ENCODE assay signal across 13 cellular contexts in the genomic region with DNA sequence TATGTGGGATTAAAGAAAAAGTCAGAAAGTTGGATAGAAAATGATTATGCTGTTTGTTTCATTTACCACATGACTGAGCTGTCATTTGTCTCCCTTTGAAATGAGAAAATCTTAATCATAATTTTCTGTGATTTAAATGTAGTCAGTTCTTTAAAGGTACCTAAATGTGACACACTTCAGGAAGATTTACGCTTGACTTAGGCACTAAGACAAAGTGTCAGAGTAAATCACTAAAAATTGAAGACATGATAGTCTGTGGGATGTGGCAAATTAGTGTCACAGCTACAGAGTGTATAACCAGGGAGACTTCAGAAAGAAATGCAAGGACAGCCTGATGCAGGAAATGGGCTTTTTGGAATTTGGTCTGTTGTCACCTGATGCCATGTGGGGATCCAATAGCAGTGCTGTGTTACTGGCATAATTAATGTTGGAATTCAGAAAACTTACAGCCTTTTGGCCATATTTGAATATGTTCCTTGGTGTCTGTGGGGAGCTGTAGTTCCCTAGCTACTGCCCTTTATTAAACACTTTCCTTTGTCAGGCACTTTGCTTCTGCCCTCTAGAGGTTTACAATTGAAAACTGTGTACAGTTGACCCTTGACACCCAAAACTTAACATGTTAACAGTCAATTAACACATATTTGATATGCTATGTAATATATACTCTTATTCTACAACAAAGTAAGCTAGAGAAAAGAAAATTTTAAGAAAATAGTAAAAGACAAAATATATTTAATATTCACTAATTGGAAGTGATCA.
DNase-seq lines count a peak whose midpoint lies in the region; ATAC-seq and TF ChIP-seq lines count a peak whose summit lies in the region.
"Had no signal": no experiment of that assay in that cellular context is flagged by ENCODE, and none has a peak within 500 bp of the region (broad histone marks: within the 10 kb centered on the region; RNA-seq: fewer than 3 reads in every experiment).

No MANE protein-coding gene starts in this region.

- H3K9me3 ChIP-seq in H9 (ENCODE audit: control insufficient read depth, low read depth, low read length) (no peaks in the 10 kb centered on the region), OCI-LY3 (ENCODE audit: insufficient read depth, low read length) (no peaks in the 10 kb centered on the region), liver (ENCODE audit: control insufficient read depth in 4 of 4, low read length in 3 of 4) (no peaks in the 10 kb centered on the region)
- H3K9me3 ChIP-seq: SK-N-SH, spleen had no signal

- no peak overlapping the region for H3K18ac ChIP-seq in H9 (ENCODE audit: insufficient read length, low read depth, low read length)

- H3K23me2 ChIP-seq in H9 (ENCODE audit: insufficient read length, low read depth, low read length, poor library complexity, severe bottlenecking), result no peaks in the 10 kb centered on the region

- H3K4me2 ChIP-seq in H9 (ENCODE audit: insufficient read depth, insufficient read length, low read length) (no peak overlapping the region), OCI-LY3 (ENCODE audit: low read length) (no peak overlapping the region)
- H3K4me2 ChIP-seq: SK-N-SH had no signal

- H3K4me3 ChIP-seq in GM12865 (ENCODE audit: low read depth, low read length), result no peak overlapping the region
- H3K4me3 ChIP-seq in OCI-LY3 (ENCODE audit: low read length), result no peak overlapping the region
- no peak overlapping the region for H3K4me3 ChIP-seq in liver (ENCODE audit: low read depth in 1 of 3, low read length in 3 of 3)
- H3K4me3 ChIP-seq in coronary artery, result no peak overlapping the region
- H3K4me3 ChIP-seq: spleen had no signal

- H3K4ac ChIP-seq in H9 (ENCODE audit: low read depth, low read length), result no peak overlapping the region

- no peak overlapping the region for H2BK120ac ChIP-seq in H9 (ENCODE audit: low read depth, low read length, poor library complexity, severe bottlenecking)

- no peak overlapping the region for H3K23ac ChIP-seq in H9 (ENCODE audit: insufficient read length, low read depth, low read length)

- peaks cover 6 to 37% (median 30%) of the 10 kb centered on the region in 3 experiments for H3K36me3 Mint-ChIP-seq in H9 (ENCODE audit: insufficient read depth in 1 of 3, low read depth in 3 of 3)
- peaks cover 20% of the 10 kb centered on the region for H3K36me3 Mint-ChIP-seq in activated CD8-positive, alpha-beta T cell treated with anti-CD3 and anti-CD28 coated beads for 36 hours (ENCODE audit: low read depth)

- no peak overlapping the region for H3T11ph ChIP-seq in H9 (ENCODE audit: low read length)

- H3K9ac ChIP-seq in H9 (ENCODE audit: extremely low read depth, insufficient read length, low read length) (no peak overlapping the region), OCI-LY3 (ENCODE audit: low read length) (no peak overlapping the region), liver (ENCODE audit: low read depth in 1 of 2, low read length in 2 of 2) (no peak overlapping the region)
- H3K9ac ChIP-seq: SK-N-SH had no signal

- H2BK15ac ChIP-seq in H9 (ENCODE audit: low read depth, low read length), result no peak overlapping the region

- H3K27ac Mint-ChIP-seq in H9, result peak overlapping the region in 1 of 3 experiments; percentile 38; a peak in 3 of 7 replicates
- no peak overlapping the region for H3K27ac Mint-ChIP-seq in activated CD8-positive, alpha-beta T cell treated with anti-CD3 and anti-CD28 coated beads for 36 hours

- no peaks in the 10 kb centered on the region for H3K27me3 Mint-ChIP-seq in H9 (ENCODE audit: low read depth)
- no peaks in the 10 kb centered on the region for H3K27me3 Mint-ChIP-seq in activated CD8-positive, alpha-beta T cell treated with anti-CD3 and anti-CD28 coated beads for 36 hours
- H3K27me3 Mint-ChIP-seq: effector memory CD8-positive, alpha-beta T cell had no signal

- no peak overlapping the region for H2AK5ac ChIP-seq in H9 (ENCODE audit: insufficient read length, low read length)

- H2BK12ac ChIP-seq in H9 (ENCODE audit: insufficient read length, low read depth, low read length), result no peak overlapping the region

- H4K8ac ChIP-seq in H9 (replicated peaks; ENCODE audit: insufficient read length, low read depth, low read length), result no peak overlapping the region

- H3K36me3 ChIP-seq in OCI-LY3 (replicated peaks; ENCODE audit: low read depth, low read length) (no peaks in the 10 kb centered on the region), liver (ENCODE audit: control insufficient read depth in 4 of 4, insufficient read depth in 3 of 4, low read depth in 1 of 4, low read length in 3 of 4) (no peaks in the 10 kb centered on the region)

- no peak overlapping the region for H2BK20ac ChIP-seq in H9 (ENCODE audit: low read depth, low read length, poor library complexity, severe bottlenecking)

- peaks cover 25 to 30% of the 10 kb centered on the region in 2 experiments for H3K4me1 Mint-ChIP-seq in H9
- peaks cover 2% of the 10 kb centered on the region for H3K4me1 Mint-ChIP-seq in activated CD8-positive, alpha-beta T cell treated with anti-CD3 and anti-CD28 coated beads for 36 hours (ENCODE audit: low read depth)

- no peaks in the 10 kb centered on the region for H3K27me3 ChIP-seq in H9 (ENCODE audit: insufficient read depth, low read length)
- no peaks in the 10 kb centered on the region for H3K27me3 ChIP-seq in OCI-LY3 (ENCODE audit: low read depth, low read length)
- H3K27me3 ChIP-seq in liver (ENCODE audit: control insufficient read depth in 4 of 4, insufficient read depth in 4 of 4, low read length in 3 of 4), result no peaks in the 10 kb centered on the region
- H3K27me3 ChIP-seq: spleen had no signal

- peak; percentile 6 for DNase-seq in GM12865 (ENCODE audit: low read depth)
- no peak for DNase-seq in H9
- DNase-seq in NCI-H510A (lab: John Stamatoyannopoulos, UW), result no peak
- DNase-seq in activated CD8-positive, alpha-beta T cell treated with anti-CD3 and anti-CD28 coated beads for 36 hours, result no peak
- DNase-seq in coronary artery (ENCODE audit: low spot score), result no peak
- DNase-seq: activated T-cell treated with anti-CD3 and anti-CD28 coated beads for 4 hours; effector memory CD8-positive, alpha-beta T cell; IMR-90; SK-N-SH; spleen had no signal

- H3K56ac ChIP-seq in H9 (ENCODE audit: insufficient read length, low read depth, low read length), result no peak overlapping the region

- H3K79me2 ChIP-seq in H9 (ENCODE audit: insufficient read depth, low read length) (no peaks in the 10 kb centered on the region), OCI-LY3 (ENCODE audit: low read length) (no peaks in the 10 kb centered on the region)

- TF ChIP-seq CTCF in GM12865 (IDR thresholded peaks at IDR 0.05; ENCODE audit: insufficient read depth, low read depth, low read length, missing control alignments), result no peak
- peak; percentile 60 for TF ChIP-seq CTCF in H9 (conservative IDR thresholded peaks at IDR 0.05)
- TF ChIP-seq CTCF in OCI-LY3 (IDR thresholded peaks at IDR 0.05; ENCODE audit: low read depth, low read length), result peak; percentile 28; the same call in 1 of the 2 replicates
- TF ChIP-seq CTCF in liver (IDR thresholded peaks at IDR 0.05; ENCODE audit: low read depth, low read length, missing input control), result peak; percentile 33
- TF ChIP-seq CTCF in activated CD8-positive, alpha-beta T cell treated with anti-CD3 and anti-CD28 coated beads for 36 hours (IDR thresholded peaks at IDR 0.05), result no peak
- no peak for TF ChIP-seq CTCF in coronary artery (IDR thresholded peaks at IDR 0.05)

- no peak overlapping the region for H4K5ac ChIP-seq in H9 (ENCODE audit: insufficient read length, low read depth, low read length)

- ATAC-seq in activated CD8-positive, alpha-beta T cell treated with anti-CD3 and anti-CD28 coated beads for 36 hours, result no peak
- ATAC-seq in HG02973 (IDR thresholded peaks at IDR 0.05; ENCODE audit: unreplicated experiment), result no peak
- ATAC-seq: effector memory CD8-positive, alpha-beta T cell had no signal

- H3K27ac ChIP-seq in H9 (ENCODE audit: insufficient read length, low read depth, low read length) (no peak overlapping the region), OCI-LY3 (ENCODE audit: low read length) (no peak overlapping the region), liver (ENCODE audit: low read depth in 1 of 2, low read length in 2 of 2) (no peak overlapping the region), coronary artery (no peak overlapping the region)

- no peak overlapping the region for H2AFZ ChIP-seq in H9 (ENCODE audit: low read length)
- no peak overlapping the region for H2AFZ ChIP-seq in OCI-LY3 (ENCODE audit: low read depth, low read length)

- H4K91ac ChIP-seq in H9 (ENCODE audit: insufficient read length, low read depth, low read length), result no peak overlapping the region

- no CpG with 5 or more reads among the region's 1 CpG for WGBS in H9 (ENCODE audit: extremely low coverage, insufficient read length, low lambda C conversion rate)
- WGBS in liver, result 100% methylated on average over 1 of the region's 1 CpG

- H3K9me3 Mint-ChIP-seq in H9, result no peaks in the 10 kb centered on the region
- no peaks in the 10 kb centered on the region for H3K9me3 Mint-ChIP-seq in activated CD8-positive, alpha-beta T cell treated with anti-CD3 and anti-CD28 coated beads for 36 hours
- H3K9me3 Mint-ChIP-seq: effector memory CD8-positive, alpha-beta T cell had no signal

- H3K14ac ChIP-seq in H9 (ENCODE audit: insufficient read depth, low read length), result no peak overlapping the region

- CTCF ChIA-PET in activated CD8-positive, alpha-beta T cell treated with anti-CD3 and anti-CD28 coated beads for 36 hours (lab: Charles Lee), result interaction anchor here (0.6 to 2.1 kb wide), 12 partner anchors 11 to 196 kb away, joined by 3 to 11 read pairs (median 4); no protein-coding TSS in a partner anchor

- POLR2A ChIA-PET in activated CD8-positive, alpha-beta T cell treated with anti-CD3 and anti-CD28 coated beads for 36 hours (lab: Charles Lee), result no interaction called here

- H3K4me1 ChIP-seq in H9 (ENCODE audit: insufficient read depth, low read length), result no peaks in the 10 kb centered on the region; the same call in 1 of the 2 replicates
- no peaks in the 10 kb centered on the region for H3K4me1 ChIP-seq in OCI-LY3 (ENCODE audit: low read length)
- H3K4me1 ChIP-seq in liver (ENCODE audit: control insufficient read depth in 4 of 4, insufficient read depth in 4 of 4, low read length in 3 of 4), result peaks cover 5 to 26% (median 15%) of the 10 kb centered on the region in 4 donors

- no peak overlapping the region for H2BK5ac ChIP-seq in H9 (ENCODE audit: insufficient read length, low read length)

- intact Hi-C loops in activated CD8-positive, alpha-beta T cell treated with anti-CD3 and anti-CD28 coated beads for 36 hours (cut with micrococcal nuclease), result no loop called here

- no peaks in the 10 kb centered on the region for H4K20me1 ChIP-seq in H9 (ENCODE audit: control insufficient read depth, insufficient read depth, insufficient read length)
- H4K20me1 ChIP-seq in OCI-LY3 (ENCODE audit: insufficient read depth, low read length), result no peaks in the 10 kb centered on the region

- no peak overlapping the region for H3K4me3 Mint-ChIP-seq in H9
- H3K4me3 Mint-ChIP-seq in activated CD8-positive, alpha-beta T cell treated with anti-CD3 and anti-CD28 coated beads for 36 hours, result no peak overlapping the region
- H3K4me3 Mint-ChIP-seq: effector memory CD8-positive, alpha-beta T cell had no signal

- peak; percentile 72 to 79 for TF ChIP-seq RAD21 in liver (IDR thresholded peaks at IDR 0.05)

- no peaks in the 10 kb centered on the region for H3K79me1 ChIP-seq in H9 (ENCODE audit: insufficient read depth, low read depth, low read length, poor library complexity, severe bottlenecking)

TF ChIP-seq in liver, 16 proteins besides CTCF, POLR2A, EP300 and RAD21 (continues in another document):
- no peak for TF ChIP-seq TAF1 (conservative IDR thresholded peaks at IDR 0.05)

Comparison
In these comparisons a context has a peak if more than half of its experiments do, and no peak if none do; other contexts are left out.
1. CTCF ChIP-seq: peak in H9 (single experiment), OCI-LY3 (single experiment) and liver (single experiment); none in GM12865 (single experiment), activated CD8-positive, alpha-beta T cell treated with anti-CD3 and anti-CD28 coated beads for 36 hours (single experiment) and coronary artery (single experiment).